Comparison of ENCODE assay signal across 8 cellular contexts in genomic region chr7:112204776-112205347, GRCh38. TPM values are rescaled to one million over a fixed set of nuclear protein-coding genes. Genes with fewer than 3 reads are reported as not detected.
DNase-seq lines count a peak whose midpoint lies in the region; TF ChIP-seq lines count a peak whose summit lies in the region.

No MANE protein-coding gene starts in this region.

- H3K27me3 ChIP-seq in Karpas-422 (ENCODE audit: low read length) = no peaks in the 10 kb centered on the region; the same call in 1 of the 2 replicates
- H3K27me3 ChIP-seq in parathyroid adenoma (ENCODE audit: control insufficient read depth, insufficient read depth, low read length) = no peaks in the 10 kb centered on the region

- no peaks in the 10 kb centered on the region for H3K9me2 ChIP-seq in Karpas-422 (replicated peaks; ENCODE audit: insufficient read depth, low read length)

- H3K4me2 ChIP-seq in Karpas-422 (ENCODE audit: low read depth, low read length, poor library complexity, severe bottlenecking) (peak overlapping the region; percentile 97), parathyroid adenoma (ENCODE audit: low read length) (peak overlapping the region; percentile 89)

- H3K36me3 ChIP-seq in Karpas-422 (ENCODE audit: insufficient read depth, low read length) (no peaks in the 10 kb centered on the region), parathyroid adenoma (ENCODE audit: control insufficient read depth, insufficient read depth, low read length) (no peaks in the 10 kb centered on the region)

- no peak for TF ChIP-seq CTCF in WI38 (IDR thresholded peaks at IDR 0.05; ENCODE audit: low read depth, low read length)
- no peak for TF ChIP-seq CTCF in fibroblast of villous mesenchyme (IDR thresholded peaks at IDR 0.05; ENCODE audit: insufficient read depth, low read depth, low read length)
- no peak for TF ChIP-seq CTCF in parathyroid adenoma (IDR thresholded peaks at IDR 0.05)

- H3K4me1 ChIP-seq in Karpas-422 (ENCODE audit: low read length) (peaks cover 23% of the 10 kb centered on the region), parathyroid adenoma (no peaks in the 10 kb centered on the region)

- DNase-seq in DMS53 (lab: John Stamatoyannopoulos, UW) (peak; percentile 64), Karpas-422 (peak; percentile 42), fibroblast of villous mesenchyme (ENCODE audit: low read depth) (peak; percentile 25), NCI-H226 (no peak), activated gamma-delta T cell (lab: John Stamatoyannopoulos, UW) (no peak)
- DNase-seq in stimulated activated naive CD4-positive, alpha-beta T cell treated with Interleukin-2 at 50 U/mL for 16 hours (lab: John Stamatoyannopoulos, UW) = no peak

- H3K79me2 ChIP-seq in Karpas-422 (ENCODE audit: low read length) (peaks cover 11% of the 10 kb centered on the region; the same call in 1 of the 2 replicates), parathyroid adenoma (peaks cover 16% of the 10 kb centered on the region)

- H2AFZ ChIP-seq in Karpas-422 (ENCODE audit: low read length) = peak overlapping the region; percentile 98; the same call in 1 of the 2 replicates
- peak overlapping the region; percentile 88 for H2AFZ ChIP-seq in parathyroid adenoma

- H3K9me3 ChIP-seq in Karpas-422 (ENCODE audit: low read length) (no peaks in the 10 kb centered on the region), parathyroid adenoma (ENCODE audit: control insufficient read depth, low read length) (no peaks in the 10 kb centered on the region)

- peak overlapping the region; percentile 98 for H3K4me3 ChIP-seq in Karpas-422 (ENCODE audit: low read length)
- peak overlapping the region; percentile 98 for H3K4me3 ChIP-seq in WI38 (ENCODE audit: low read depth, low read length)
- H3K4me3 ChIP-seq in fibroblast of villous mesenchyme (ENCODE audit: low read depth, low read length) = peak overlapping the region; percentile 85
- peak overlapping the region; percentile 92 for H3K4me3 ChIP-seq in parathyroid adenoma (ENCODE audit: low read depth, low read length)

- H4K20me1 ChIP-seq in Karpas-422 (ENCODE audit: insufficient read depth, low read depth, low read length) = no peaks in the 10 kb centered on the region

- H3K27ac ChIP-seq in Karpas-422 (ENCODE audit: low read length) (no peak overlapping the region), parathyroid adenoma (peak overlapping the region; percentile 64)

- peak overlapping the region; percentile 66 for H3K9ac ChIP-seq in Karpas-422 (ENCODE audit: low read length)
- H3K9ac ChIP-seq in parathyroid adenoma = no peak overlapping the region

RNA-seq across cellular contexts. Expression of gene DOCK4, which starts 1.3 kb away (rescaled TPM):
- 0.07 and 0.54 TPM in 2 replicates for total RNA-seq in Karpas-422 (2014; rRNA removed; shearing (Covaris generic); ENCODE audit: low replicate concordance)
- 13.9 and 43.6 TPM in 2 replicates for total RNA-seq in fibroblast of villous mesenchyme

RNA-seq across cellular contexts. Expression of gene ZNF277, which starts 1.6 kb away (rescaled TPM):
- 32.5 and 37.4 TPM in 2 replicates for total RNA-seq in Karpas-422 (2014; rRNA removed; shearing (Covaris generic); ENCODE audit: low replicate concordance)
- total RNA-seq in fibroblast of villous mesenchyme = 22.2 and 29.8 TPM in 2 replicates

Comparison
In these comparisons a context has a peak if more than half of its experiments do, and no peak if none do; other contexts are left out.
1. DNase-seq: peak in DMS53 (single experiment), Karpas-422 (single experiment) and fibroblast of villous mesenchyme (single experiment); none in NCI-H226 (single experiment), activated gamma-delta T cell (single experiment) and stimulated activated naive CD4-positive, alpha-beta T cell treated with Interleukin-2 at 50 U/mL for 16 hours (single experiment).
2. Peak in every context shown above with its lines, with median percentiles within 50 percentile points of each other: H3K4me3 ChIP-seq.